In genomic region chr19:4723465-4724251, GRCh38 we compare ENCODE assay signal across 8 cellular contexts. TPM values are rescaled to one million over a fixed set of nuclear protein-coding genes. Genes with fewer than 3 reads are reported as not detected.
A peak's percentile ranks its signal among the peaks of the same experiment; 100 is the strongest.
DNase-seq lines count a peak whose midpoint lies in the region; ATAC-seq, FAIRE-seq and TF ChIP-seq lines count a peak whose summit lies in the region.

Gene DPP9, minus strand, starts transcription at chr19:4723842. Its CDS starts 3,936 bp downstream, at chr19:4719906.

- H3K36me3 ChIP-seq in trophoblast cell (ENCODE audit: control insufficient read depth in 1 of 2, insufficient read depth in 2 of 2, low read length in 2 of 2) (peaks cover 25 to 27% of the 10 kb centered on the region in 2 experiments), transverse colon (peaks cover 0 to 13% (median 4%) of the 10 kb centered on the region in 4 donors)

- TF ChIP-seq POLR2A in GM12891 (IDR thresholded peaks at IDR 0.05; ENCODE audit: low read depth, low read length) (peak; percentile 54; the same call in 1 of the 2 replicates), transverse colon (IDR thresholded peaks at IDR 0.05) (peak; percentile 52)

- H3K27me3 ChIP-seq in trophoblast cell (ENCODE audit: insufficient read depth, low read length) (no peaks in the 10 kb centered on the region), transverse colon (no peaks in the 10 kb centered on the region)

- peak within 1 kb of the TSS; percentile 11 for H3K9ac ChIP-seq in trophoblast cell (ENCODE audit: low read length)

- H3K4me2 ChIP-seq in trophoblast cell (ENCODE audit: low read length) = peak within 1 kb of the TSS; percentile 70

- no peak for TF ChIP-seq EP300 in transverse colon (IDR thresholded peaks at IDR 0.05; ENCODE audit: low read depth)

- peaks cover 5% of the 10 kb centered on the region for H3K79me1 ChIP-seq in trophoblast cell (ENCODE audit: low read length)

- 0 to 1% (median 1%) methylated on average over 74 to 76 of the region's 76 CpGs for WGBS in adipose tissue, 3 donors
- no CpG with 5 or more reads among the region's 76 CpGs for WGBS in trophoblast cell (ENCODE audit: extremely low coverage, insufficient coverage, insufficient read length)
- 1% methylated on average over 49 of the region's 76 CpGs; no CpG with 5 or more reads in 1 of the 2 donors for WGBS in transverse colon (ENCODE audit: low coverage in 1 of 2), 2 donors

- CTCF ChIA-PET in T-cell (lab: Charles Lee) = interaction anchor here in 1 of 2 donors (0.6 to 2.4 kb wide), 2 partner anchors 67 to 736 kb away, joined by 6 to 36 read pairs; partner anchors contain the start of gene FEM1A

- H4K91ac ChIP-seq in trophoblast cell (ENCODE audit: low read depth, low read length) = peak within 1 kb of the TSS; percentile 84

- peak; percentile 87 for ATAC-seq in HG02840 (IDR thresholded peaks at IDR 0.05; ENCODE audit: low FRiP score, unreplicated experiment)
- peak; percentile 92 to 96 (median 94) for ATAC-seq in T-cell (replicated peaks in 1 of 4)

- H3K27ac Mint-ChIP-seq in T-cell = peak within 1 kb of the TSS; percentile 94 to 96

- H3K4me3 ChIP-seq in trophoblast cell (ENCODE audit: low read depth, low read length) (peak within 1 kb of the TSS; percentile 98), transverse colon (peak within 1 kb of the TSS; percentile 93 to 99 (median 96))

- peak within 1 kb of the TSS; percentile 67 for H4K12ac ChIP-seq in trophoblast cell (ENCODE audit: low read depth, low read length)

- peak within 1 kb of the TSS; percentile 63 for H3K27ac ChIP-seq in adipose tissue (ENCODE audit: low read depth, low read length)
- peak within 1 kb of the TSS; percentile 21 for H3K27ac ChIP-seq in trophoblast cell (ENCODE audit: low read depth, low read length)
- peak within 1 kb of the TSS; percentile 89 to 97 (median 94) for H3K27ac ChIP-seq in transverse colon

- POLR2A ChIA-PET in T-cell (lab: Charles Lee) = interaction anchor here in 1 of 2 donors (0.6 kb wide), 1 partner anchor 126 kb away, joined by 8 read pairs; no protein-coding TSS in a partner anchor

- in situ Hi-C loops in transverse colon (cut with MboI; ENCODE audit: low pct_ligation_motif_present in 1 of 4, low pct_unique_long_range_greater_than_20kb in 1 of 4, low sequenced_read_pairs in 3 of 4) = loop anchor here in 1 of 4 donors (10.0 kb wide), 1 partner anchor 71 kb away; the partner anchor contains the start of gene FEM1A

- no peak within 1 kb of the TSS for H3K23ac ChIP-seq in trophoblast cell (ENCODE audit: low read length)

- peak within 1 kb of the TSS; percentile 46 for H2AK5ac ChIP-seq in trophoblast cell (ENCODE audit: low read length)

- H3K4me3 Mint-ChIP-seq in T-cell = peak within 1 kb of the TSS; percentile 91 to 99 (median 92)

- no peak within 1 kb of the TSS for H2BK12ac ChIP-seq in trophoblast cell (ENCODE audit: low read length)

- H3K27me3 Mint-ChIP-seq in T-cell = peaks cover 0 to 7% of the 10 kb centered on the region in 2 donors

- peak in 4 of 5 experiments; percentile 21 to 71 (median 50) for TF ChIP-seq CTCF in transverse colon (IDR thresholded peaks at IDR 0.05)

- H3K4me1 Mint-ChIP-seq in T-cell = peaks cover 32 to 46% (median 36%) of the 10 kb centered on the region in 3 donors

- peak within 1 kb of the TSS; percentile 79 for H3K18ac ChIP-seq in trophoblast cell (ENCODE audit: low read length)

- peak; percentile 99 for FAIRE-seq in GM12891 (lab: Jason Lieb, UNC)

- H3K9me3 ChIP-seq in trophoblast cell (ENCODE audit: insufficient read depth, low read depth, low read length) = no peaks in the 10 kb centered on the region
- no peaks in the 10 kb centered on the region for H3K9me3 ChIP-seq in transverse colon

- H4K8ac ChIP-seq in trophoblast cell (ENCODE audit: low read depth, low read length) = peak within 1 kb of the TSS; percentile 91

- H3K9me3 Mint-ChIP-seq in T-cell = no peaks in the 10 kb centered on the region

- H3K4me1 ChIP-seq in trophoblast cell (ENCODE audit: control insufficient read depth in 1 of 2, insufficient read depth in 2 of 2, low read length in 2 of 2) (peaks cover 9% of the 10 kb centered on the region in 2 experiments), transverse colon (peaks cover 13 to 31% (median 20%) of the 10 kb centered on the region in 4 donors)

- H2BK120ac ChIP-seq in trophoblast cell (ENCODE audit: insufficient read depth, low read length, poor library complexity) = peak within 1 kb of the TSS; percentile 27

- peaks cover 11% of the 10 kb centered on the region for H3K79me2 ChIP-seq in trophoblast cell (ENCODE audit: control insufficient read depth, insufficient read depth, low read length, poor library complexity)

- peak; percentile 100 for DNase-seq in GM12891 (ENCODE audit: insufficient read length, low spot score)
- peak; percentile 95 for DNase-seq in NCI-H1436 treated with DMSO at 0.1 percent for 48 hours (lab: John Stamatoyannopoulos, UW)
- DNase-seq in T-cell = peak; percentile 91 to 99 (median 96)
- peak; percentile 97 for DNase-seq in cardiac septum (ENCODE audit: low spot score)
- peak; percentile 99 for DNase-seq in trophoblast cell
- DNase-seq in transverse colon = peak; percentile 97

- H2BK5ac ChIP-seq in trophoblast cell (ENCODE audit: low read depth, low read length, poor library complexity) = peak within 1 kb of the TSS; percentile 19

- peak within 1 kb of the TSS; percentile 81 for H2AFZ ChIP-seq in trophoblast cell (ENCODE audit: insufficient read depth, low read length, poor library complexity)

- intact Hi-C loops in cardiac septum (cut with DNase I) = no loop called here
- intact Hi-C loops in transverse colon (cut with DNase I; ENCODE audit: low total_unique reads) = no loop called here

- peak within 1 kb of the TSS; percentile 77 for H3K14ac ChIP-seq in trophoblast cell (ENCODE audit: low read length)

- H3K36me3 Mint-ChIP-seq in T-cell = peaks cover 4% of the 10 kb centered on the region

- peak within 1 kb of the TSS; percentile 25 for H3K4ac ChIP-seq in trophoblast cell (ENCODE audit: low read depth, low read length)

TF ChIP-seq in GM12891, 5 proteins besides CTCF, POLR2A, EP300 and RAD21:
- TF ChIP-seq TAF1 (IDR thresholded peaks at IDR 0.05; ENCODE audit: low read depth, low read length) (no peak; the same call in 1 of the 2 replicates), POLR2AphosphoS5 (IDR thresholded peaks at IDR 0.05; ENCODE audit: low read depth, low read length) (peak; percentile 34; the same call in 1 of the 2 replicates)

RNA-seq across cellular contexts. Expression of gene DPP9, which starts in this region (rescaled TPM):
- polyA plus RNA-seq in GM12891 (2012; ENCODE audit: low read depth, missing spikeins) = 21.8 TPM
- total RNA-seq in T-cell (100 to 1,000 TPM in 2 of 5 donors, 10 to 100 TPM in 3; 71.8 to 103 (median 95.3) TPM), cardiac septum (39.0 TPM), transverse colon (100 to 1,000 TPM in 2 of 4 donors, 10 to 100 TPM in 2; 74.1 to 320 (median 103) TPM)
- polyA plus RNA-seq in adipose tissue = 10 to 100 TPM; 18.6 to 36.4 (median 23.4) TPM
- 29.5 and 30.5 TPM in 2 replicates for polyA plus RNA-seq in trophoblast cell (2013)

Comparison
In these comparisons a context has a peak if more than half of its experiments do, and no peak if none do; other contexts are left out.
1. Peak in every context shown above with its lines: DNase-seq, ATAC-seq, H3K4me3 ChIP-seq and H3K27ac ChIP-seq.
2. H3K27ac ChIP-seq: peak in every context shown above with its lines; median percentile 94 in transverse colon; 63 in adipose tissue; 21 in trophoblast cell.